12 cellular contexts compared by ENCODE assay signal in genomic region chr1:160971618-160972056, GRCh38. TPM values are rescaled to one million over a fixed set of nuclear protein-coding genes. Genes with fewer than 3 reads are reported as not detected.
A peak's percentile ranks its signal among the peaks of the same experiment; 100 is the strongest.
DNase-seq lines count a peak whose midpoint lies in the region; ATAC-seq, FAIRE-seq and TF ChIP-seq lines count a peak whose summit lies in the region.
"Had no signal": no experiment of that assay in that cellular context is flagged by ENCODE, and none has a peak within 500 bp of the region (broad histone marks: within the 10 kb centered on the region; RNA-seq: fewer than 3 reads in every experiment).

No MANE protein-coding gene starts in this region.

- H2AFZ ChIP-seq in H1 (ENCODE audit: low read length) = no peak overlapping the region; the same call in 1 of the 2 replicates
- H2AFZ ChIP-seq: parathyroid adenoma had no signal

- H2BK5ac ChIP-seq in H1 (ENCODE audit: low read depth, low read length) = 0 out of 2 replicates have a peak overlapping the region, but pooled peaks have one; percentile 6

- no peak overlapping the region for H3K14ac ChIP-seq in H1 (ENCODE audit: insufficient read length)

- no peak overlapping the region for H4K5ac ChIP-seq in H1 (ENCODE audit: insufficient read length, low read depth, low read length)

- H2BK120ac ChIP-seq in H1 (replicated peaks; ENCODE audit: low read depth, low read length) = peak overlapping the region; percentile 86

- 22% methylated on average over 6 of the region's 6 CpGs; no CpG with 5 or more reads in 1 of the 2 experiments for WGBS in H1 (ENCODE audit: extremely low coverage in 1 of 2, insufficient coverage in 1 of 2, insufficient read length in 1 of 2, insufficient replicate concordance in 2 of 2, low coverage in 1 of 2, low lambda C conversion rate in 2 of 2, missing lambda C conversion rate in 1 of 2), 2 experiments
- WGBS in body of pancreas, 2 donors = 59 to 62% methylated on average over 6 of the region's 6 CpGs

- H3K4me3 ChIP-seq in H1 (ENCODE audit: extremely low read depth in 1 of 4, insufficient read depth in 2 of 4, low read depth in 3 of 4, low read length in 4 of 4) (peak overlapping the region in 1 of 4 experiments; percentile 34; a peak in 1 of 8 replicates), body of pancreas (no peak overlapping the region), kidney (ENCODE audit: low read length in 2 of 2) (no peak overlapping the region)

- peak overlapping the region; percentile 45; the same call in 1 of the 2 replicates for H2BK12ac ChIP-seq in H1 (ENCODE audit: low read depth, low read length)

- H3K9ac ChIP-seq in H1 (replicated peaks in 1 of 4; ENCODE audit: extremely low read depth in 1 of 4, low read depth in 3 of 4, low read length in 3 of 4) (no peak overlapping the region), kidney (ENCODE audit: low read length in 2 of 2) (no peak overlapping the region)
- H3K9ac ChIP-seq: parathyroid adenoma had no signal

- H3K4me2 ChIP-seq in H1 (ENCODE audit: insufficient read depth in 1 of 2, low read depth in 2 of 2, low read length in 2 of 2) = peak overlapping the region; percentile 27 to 51

- CTCF ChIA-PET in H1 (lab: Charles Lee; ENCODE audit: partially characterized antibody) = interaction anchor here (1.2 to 7.9 kb wide), 4 partner anchors 17 to 141 kb away, joined by 3 to 63 read pairs (median 9); partner anchors contain the start of gene ITLN2

- H2AK5ac ChIP-seq in H1 (ENCODE audit: low read depth, low read length) = no peak overlapping the region

- H4K20me1 ChIP-seq in H1 (replicated peaks in 1 of 2; ENCODE audit: control insufficient read depth in 1 of 2, insufficient read depth in 2 of 2, low read length in 2 of 2) = no peaks in the 10 kb centered on the region

- POLR2A ChIA-PET in H1 (lab: Charles Lee; ENCODE audit: partially characterized antibody) = interaction anchor here (0.5 to 2.1 kb wide), 4 partner anchors 9 to 20 kb away, joined by 3 to 8 read pairs (median 5); no protein-coding TSS in a partner anchor

- no peak for TF ChIP-seq CTCF in H1 (IDR thresholded peaks at IDR 0.05; ENCODE audit: control extremely low read depth in 1 of 3, insufficient read depth in 1 of 3, low read depth in 1 of 3, low read length in 3 of 3)
- no peak for TF ChIP-seq CTCF in body of pancreas (IDR thresholded peaks at IDR 0.05)
- no peak for TF ChIP-seq CTCF in kidney (IDR thresholded peaks at IDR 0.05; ENCODE audit: borderline replicate concordance, extremely low read depth, insufficient read depth)

- no peaks in the 10 kb centered on the region for H3K23me2 ChIP-seq in H1 (ENCODE audit: low read depth, low read length)

- peak overlapping the region; percentile 75; the same call in 1 of the 2 replicates for H2BK20ac ChIP-seq in H1 (ENCODE audit: low read length)

- no peaks in the 10 kb centered on the region for H3K36me3 ChIP-seq in H1 (ENCODE audit: control insufficient read depth in 2 of 4, insufficient read depth in 4 of 4, low read length in 3 of 4)
- H3K36me3 ChIP-seq in body of pancreas (replicated peaks in 1 of 2; ENCODE audit: insufficient read depth in 1 of 2, low read depth in 2 of 2) = no peaks in the 10 kb centered on the region
- no peaks in the 10 kb centered on the region for H3K36me3 ChIP-seq in kidney (ENCODE audit: control insufficient read depth in 1 of 2, insufficient read depth in 2 of 2, low read length in 2 of 2)

- peak overlapping the region; percentile 10; the same call in 1 of the 2 replicates for H3K18ac ChIP-seq in H1 (ENCODE audit: extremely low read depth, low read length)

- TF ChIP-seq POLR2A in H1 (IDR thresholded peaks at IDR 0.05; ENCODE audit: control extremely low read depth in 1 of 2, low read depth in 2 of 2, low read length in 2 of 2) = no peak
- no peak for TF ChIP-seq POLR2A in body of pancreas (IDR thresholded peaks at IDR 0.05)

- peak overlapping the region; percentile 15 for H4K91ac ChIP-seq in H1 (replicated peaks; ENCODE audit: insufficient read length, low read length)

- peaks cover 4 to 13% (median 11%) of the 10 kb centered on the region in 4 experiments; a peak in 6 of 7 replicates for H3K4me1 ChIP-seq in H1 (replicated peaks in 1 of 4; ENCODE audit: control insufficient read depth in 3 of 4, insufficient read depth in 4 of 4, low read length in 3 of 4)
- H3K4me1 ChIP-seq in body of pancreas = no peaks in the 10 kb centered on the region
- no peaks in the 10 kb centered on the region for H3K4me1 ChIP-seq in kidney (ENCODE audit: control insufficient read depth in 1 of 2, insufficient read depth in 1 of 2, low read depth in 1 of 2, low read length in 2 of 2)
- H3K4me1 ChIP-seq: parathyroid adenoma had no signal

- H3K79me1 ChIP-seq in H1 (ENCODE audit: low read depth, low read length) = no peaks in the 10 kb centered on the region

- intact Hi-C loops in body of pancreas (cut with DNase I) (no loop called here), kidney (cut with DNase I) (no loop called here)

- H3K23ac ChIP-seq in H1 (ENCODE audit: insufficient read length) = no peak overlapping the region

- peak; percentile 71 for ATAC-seq in HG03196 (IDR thresholded peaks at IDR 0.05; ENCODE audit: unreplicated experiment)
- ATAC-seq in body of pancreas = no peak

- no peaks in the 10 kb centered on the region for H3K9me3 ChIP-seq in H1 (ENCODE audit: insufficient read depth in 2 of 2, low read depth in 1 of 2, low read length in 1 of 2)
- no peaks in the 10 kb centered on the region for H3K9me3 ChIP-seq in body of pancreas
- H3K9me3 ChIP-seq in kidney (ENCODE audit: control insufficient read depth in 1 of 2, low read length in 2 of 2) = no peaks in the 10 kb centered on the region

- H3K27me3 ChIP-seq in H1 (replicated peaks in 1 of 4; ENCODE audit: control insufficient read depth in 3 of 4, extremely low read depth in 1 of 4, insufficient read depth in 3 of 4, low read length in 3 of 4) = no peaks in the 10 kb centered on the region
- H3K27me3 ChIP-seq in body of pancreas = no peaks in the 10 kb centered on the region

- FAIRE-seq in H1 (lab: Jason Lieb, UNC) (peak; percentile 50), kidney (lab: Jason Lieb, UNC) (no peak)

- no peak overlapping the region for H3K4ac ChIP-seq in H1 (replicated peaks; ENCODE audit: insufficient read length, low read depth, low read length)

- no peak overlapping the region for H2BK15ac ChIP-seq in H1 (ENCODE audit: low read length)

- no peaks in the 10 kb centered on the region for H3K79me2 ChIP-seq in H1 (ENCODE audit: control insufficient read depth in 1 of 2, insufficient read depth in 2 of 2, low read length in 2 of 2)
- H3K79me2 ChIP-seq: parathyroid adenoma had no signal

- no peak overlapping the region for H4K8ac ChIP-seq in H1 (ENCODE audit: extremely low read depth, insufficient read depth, low read length)

- TF ChIP-seq RAD21 in H1 (IDR thresholded peaks at IDR 0.05 in 1 of 2, conservative IDR thresholded peaks at IDR 0.05 in 1 of 2; ENCODE audit: low read depth in 2 of 2, low read length in 2 of 2) = no peak

- no peak for TF ChIP-seq EP300 in H1 (IDR thresholded peaks at IDR 0.05; ENCODE audit: borderline replicate concordance in 1 of 2, low read depth in 2 of 2, low read length in 2 of 2)

- no peak overlapping the region for H3K56ac ChIP-seq in H1 (replicated peaks; ENCODE audit: insufficient read length, low read depth, low read length)

- H3K27ac ChIP-seq in H1 (ENCODE audit: low read depth, low read length) (no peak overlapping the region), body of pancreas (no peak overlapping the region), kidney (ENCODE audit: low read depth in 2 of 2, low read length in 2 of 2) (no peak overlapping the region)
- H3K27ac ChIP-seq: parathyroid adenoma had no signal

- DNase-seq in activated T-cell treated with anti-CD3 and anti-CD28 coated beads for 24 hours (ENCODE audit: low read depth) (peak; percentile 26), H1 (ENCODE audit: low read depth in 1 of 2, low spot score in 2 of 2) (no peak), body of pancreas (no peak), NCI-H2107 (lab: John Stamatoyannopoulos, UW) (no peak), kidney (no peak)
- no peak for DNase-seq in activated T-cell treated with anti-CD3 and anti-CD28 coated beads, Interleukin-2, amount 50 U/mL, for 1 hour
- DNase-seq in stimulated activated CD8-positive, alpha-beta memory T cell treated with anti-CD3 and anti-CD28 coated beads, Interleukin-7, amount 100 ng/mL, for 48 hours (ENCODE audit: extremely low read depth in 1 of 2, low read depth in 1 of 2) = peak; percentile 5 to 44
- DNase-seq: NCI-H226 had no signal

TF ChIP-seq in H1, 55 proteins besides CTCF, POLR2A, EP300 and RAD21 (continues in another document):
- TF ChIP-seq CEBPB (IDR thresholded peaks at IDR 0.05; ENCODE audit: low read depth, low read length) (no peak), MAFK (IDR thresholded peaks at IDR 0.05; ENCODE audit: low read depth, low read length) (no peak), CBX5 (IDR thresholded peaks at IDR 0.05; ENCODE audit: low read depth, low read length) (no peak), GABPA (IDR thresholded peaks at IDR 0.05; ENCODE audit: borderline replicate concordance, insufficient read depth, low read length) (no peak), TAF7 (optimal IDR thresholded peaks at IDR 0.05; ENCODE audit: borderline replicate concordance, low read depth, low read length) (no peak)

RNA-seq across cellular contexts. Expression of gene ITLN2, which starts 17.0 kb away (rescaled TPM):
- total RNA-seq in H1 (2021; fragmentation: NEBNext Ultra II Directional; extraction: Animal tissue kit (Norgen Biotek cat#: 25700)) = 4.7 and 5.6 TPM in 2 replicates
- 6.3 and 6.8 TPM in 2 replicates for polyA plus RNA-seq in H1 (2011; rRNA removed)
- 9.1 TPM for polyA plus RNA-seq in H1 (2011; cell fraction: cytosol; rRNA removed)
- 8.5 TPM for polyA plus RNA-seq in H1 (2011; cell fraction: nucleus; rRNA removed)
- polyA plus RNA-seq in H1 (2012, experiment 1 of 2) = 4.6 to 6.4 TPM (median 5.9 TPM) in 4 replicates
- 3.2 TPM for polyA plus RNA-seq in H1 (2012, experiment 2 of 2)
- 4.9 TPM for polyA plus RNA-seq in H1 (2013, experiment 1 of 2)
- 5.5 TPM for polyA plus RNA-seq in H1 (2013, experiment 2 of 2)
- polyA minus RNA-seq in H1 (2011; rRNA and poly(A)+ RNA removed) = 7.3 and 9.4 TPM in 2 replicates
- polyA minus RNA-seq in H1 (2011; cell fraction: cytosol; rRNA and poly(A)+ RNA removed) = 2.7 TPM
- 5.1 TPM for polyA minus RNA-seq in H1 (2011; cell fraction: nucleus; rRNA and poly(A)+ RNA removed)
- not detected for total RNA-seq in body of pancreas
- not detected for total RNA-seq in kidney
- 0.88 TPM for polyA plus RNA-seq in kidney (ENCODE audit: insufficient read depth, low read depth, low replicate concordance)
- total RNA-seq: cerebellum, LHCN-M2 had no signal

RNA-seq across cellular contexts. Expression of gene F11R, which starts 49.3 kb away (rescaled TPM):
- total RNA-seq in H1 (2021; fragmentation: NEBNext Ultra II Directional; extraction: Animal tissue kit (Norgen Biotek cat#: 25700)) = 143 and 159 TPM in 2 replicates
- 170 and 200 TPM in 2 replicates for polyA plus RNA-seq in H1 (2011; rRNA removed)
- 209 TPM for polyA plus RNA-seq in H1 (2011; cell fraction: cytosol; rRNA removed)
- 263 TPM for polyA plus RNA-seq in H1 (2011; cell fraction: nucleus; rRNA removed)
- polyA plus RNA-seq in H1 (2012, experiment 1 of 2) = 95.6 to 141 TPM (median 108 TPM) in 4 replicates
- 73.5 TPM for polyA plus RNA-seq in H1 (2012, experiment 2 of 2)
- 109 TPM for polyA plus RNA-seq in H1 (2013, experiment 1 of 2)
- 126 TPM for polyA plus RNA-seq in H1 (2013, experiment 2 of 2)
- 478 and 502 TPM in 2 replicates for polyA minus RNA-seq in H1 (2011; rRNA and poly(A)+ RNA removed)
- 112 TPM for polyA minus RNA-seq in H1 (2011; cell fraction: cytosol; rRNA and poly(A)+ RNA removed)
- polyA minus RNA-seq in H1 (2011; cell fraction: nucleus; rRNA and poly(A)+ RNA removed) = 133 TPM
- total RNA-seq in body of pancreas = 10 to 100 TPM; 40.2 to 41.5 TPM
- 117 TPM for total RNA-seq in kidney
- polyA plus RNA-seq in kidney (ENCODE audit: insufficient read depth, low read depth, low replicate concordance) = 36.9 TPM

Comparison
In these comparisons a context has a peak if more than half of its experiments do, and no peak if none do; other contexts are left out.
1. DNase-seq: peak in activated T-cell treated with anti-CD3 and anti-CD28 coated beads for 24 hours (single experiment) and stimulated activated CD8-positive, alpha-beta memory T cell treated with anti-CD3 and anti-CD28 coated beads, Interleukin-7, amount 100 ng/mL, for 48 hours (2 of 2); none in activated T-cell treated with anti-CD3 and anti-CD28 coated beads, Interleukin-2, amount 50 U/mL, for 1 hour (single experiment), H1 (0 of 2), body of pancreas (0 of 4), NCI-H2107 (single experiment) and kidney (single experiment).